Comparison of ENCODE assay signal across 10 cellular contexts in genomic region chr11:44623716-44624491, GRCh38. TPM values are rescaled to one million over a fixed set of nuclear protein-coding genes. Genes with fewer than 3 reads are reported as not detected.
DNase-seq lines count a peak whose midpoint lies in the region; ATAC-seq and TF ChIP-seq lines count a peak whose summit lies in the region.
"Had no signal": no experiment of that assay in that cellular context is flagged by ENCODE, and none has a peak within 500 bp of the region (broad histone marks: within the 10 kb centered on the region; RNA-seq: fewer than 3 reads in every experiment).

No MANE protein-coding gene starts in this region.

- H3K27me3 Mint-ChIP-seq in activated CD8-positive, alpha-beta memory T cell treated with anti-CD3 and anti-CD28 coated beads, Interleukin-2, amount 10 ng/mL, durations not matched to agents 7 days and 5 days, result no peaks in the 10 kb centered on the region
- H3K27me3 Mint-ChIP-seq in activated naive CD4-positive, alpha-beta T cell treated with anti-CD3 and anti-CD28 coated beads, Interleukin-2, amount 50 U/mL, for 24 hours, result no peaks in the 10 kb centered on the region

- WGBS in lung, 2 donors, result 49 to 55% methylated on average over 7 to 8 of the region's 8 CpGs

- peaks cover 0 to 6% of the 10 kb centered on the region in 2 donors for H3K36me3 ChIP-seq in lung (ENCODE audit: control insufficient read depth in 2 of 2, insufficient read depth in 2 of 2, low read length in 2 of 2)

- peaks cover 13% of the 10 kb centered on the region for H3K4me1 Mint-ChIP-seq in activated CD8-positive, alpha-beta memory T cell treated with anti-CD3 and anti-CD28 coated beads, Interleukin-2, amount 10 ng/mL, durations not matched to agents 7 days and 5 days
- peaks cover 41% of the 10 kb centered on the region for H3K4me1 Mint-ChIP-seq in activated naive CD4-positive, alpha-beta T cell treated with anti-CD3 and anti-CD28 coated beads, Interleukin-2, amount 50 U/mL, for 24 hours

- ATAC-seq in activated CD8-positive, alpha-beta memory T cell treated with anti-CD3 and anti-CD28 coated beads, Interleukin-2, amount 10 ng/mL, durations not matched to agents 7 days and 5 days, result no peak
- no peak for ATAC-seq in lung (ENCODE audit: insufficient read depth, low FRiP score)
- no peak for ATAC-seq in GM21723 (IDR thresholded peaks at IDR 0.05; ENCODE audit: unreplicated experiment)
- no peak for ATAC-seq in GM19467 (IDR thresholded peaks at IDR 0.05; ENCODE audit: unreplicated experiment)

- no peaks in the 10 kb centered on the region for H3K27me3 ChIP-seq in lung (ENCODE audit: control insufficient read depth, insufficient read depth)

- peaks cover 0 to 3% of the 10 kb centered on the region in 2 donors for H3K9me3 ChIP-seq in lung (ENCODE audit: control insufficient read depth in 2 of 2, insufficient read depth in 1 of 2, low read length in 1 of 2)

- no peak overlapping the region for H3K4me3 Mint-ChIP-seq in activated CD8-positive, alpha-beta memory T cell treated with anti-CD3 and anti-CD28 coated beads, Interleukin-2, amount 10 ng/mL, durations not matched to agents 7 days and 5 days
- H3K4me3 Mint-ChIP-seq in activated naive CD4-positive, alpha-beta T cell treated with anti-CD3 and anti-CD28 coated beads, Interleukin-2, amount 50 U/mL, for 24 hours, result no peak overlapping the region
- H3K4me3 Mint-ChIP-seq: CD4-positive, CD25-positive, alpha-beta regulatory T cell had no signal

- H3K9me3 Mint-ChIP-seq in activated CD8-positive, alpha-beta memory T cell treated with anti-CD3 and anti-CD28 coated beads, Interleukin-2, amount 10 ng/mL, durations not matched to agents 7 days and 5 days (ENCODE audit: low read depth), result no peaks in the 10 kb centered on the region
- no peaks in the 10 kb centered on the region for H3K9me3 Mint-ChIP-seq in activated naive CD4-positive, alpha-beta T cell treated with anti-CD3 and anti-CD28 coated beads, Interleukin-2, amount 50 U/mL, for 24 hours

- peaks cover 3 to 19% of the 10 kb centered on the region in 2 donors for H3K4me1 ChIP-seq in lung (ENCODE audit: control insufficient read depth in 2 of 2, insufficient read depth in 2 of 2, low read length in 2 of 2)

- CTCF ChIA-PET in activated CD8-positive, alpha-beta memory T cell treated with anti-CD3 and anti-CD28 coated beads, Interleukin-2, amount 10 ng/mL, durations not matched to agents 7 days and 5 days (lab: Charles Lee), result interaction anchor here (1.2 to 21.3 kb wide), 4 partner anchors 12 to 287 kb away, joined by 3 to 530 read pairs (median 30); partner anchors contain the start of gene CD82

- H3K36me3 Mint-ChIP-seq in activated CD8-positive, alpha-beta memory T cell treated with anti-CD3 and anti-CD28 coated beads, Interleukin-2, amount 10 ng/mL, durations not matched to agents 7 days and 5 days, result no peaks in the 10 kb centered on the region
- H3K36me3 Mint-ChIP-seq in activated naive CD4-positive, alpha-beta T cell treated with anti-CD3 and anti-CD28 coated beads, Interleukin-2, amount 50 U/mL, for 24 hours, result peaks cover 9% of the 10 kb centered on the region
- H3K36me3 Mint-ChIP-seq: CD4-positive, CD25-positive, alpha-beta regulatory T cell had no signal

- H3K27ac ChIP-seq in lung (ENCODE audit: low read depth in 1 of 2, low read length in 1 of 2), result peak overlapping the region in 1 of 2 donors; percentile 82

- H3K27ac Mint-ChIP-seq in activated CD8-positive, alpha-beta memory T cell treated with anti-CD3 and anti-CD28 coated beads, Interleukin-2, amount 10 ng/mL, durations not matched to agents 7 days and 5 days, result no peak overlapping the region
- peak overlapping the region; percentile 86 for H3K27ac Mint-ChIP-seq in activated naive CD4-positive, alpha-beta T cell treated with anti-CD3 and anti-CD28 coated beads, Interleukin-2, amount 50 U/mL, for 24 hours

- no peak for TF ChIP-seq CTCF in lung (IDR thresholded peaks at IDR 0.05; ENCODE audit: control extremely low read depth, extremely low read depth)

- no peak overlapping the region for H3K4me3 ChIP-seq in lung

- DNase-seq in activated CD8-positive, alpha-beta memory T cell treated with anti-CD3 and anti-CD28 coated beads, Interleukin-2, amount 50 U/mL, for 48 hours, result peak; percentile 54
- DNase-seq in activated CD8-positive, alpha-beta memory T cell treated with anti-CD3 and anti-CD28 coated beads, Interleukin-2, amount 10 ng/mL, durations not matched to agents 7 days and 5 days, result no peak
- DNase-seq in lung (ENCODE audit: low spot score) (peak; percentile 29), ureter (ENCODE audit: low spot score) (peak; percentile 38), cortex of kidney (lab: John Stamatoyannopoulos, UW) (no peak)
- DNase-seq: CD4-positive, CD25-positive, alpha-beta regulatory T cell; effector CD8-positive, alpha-beta T cell had no signal

RNA-seq across cellular contexts. Expression of gene CD82, which starts 58.4 kb away (rescaled TPM):
- 100 to 1,000 TPM in 1 of 2 experiments, 10 to 100 TPM in 1; 90.2 to 285 TPM for total RNA-seq in activated CD8-positive, alpha-beta memory T cell treated with anti-CD3 and anti-CD28 coated beads, Interleukin-2, amount 10 ng/mL, durations not matched to agents 7 days and 5 days
- total RNA-seq in lung (100 to 1,000 TPM in 1 of 2 donors, 10 to 100 TPM in 1; 63.3 to 237 TPM), ureter (148 TPM)
- 100 to 1,000 TPM; 162 to 218 TPM for polyA plus RNA-seq in lung

Comparison
In these comparisons a context has a peak if more than half of its experiments do, and no peak if none do; other contexts are left out.
1. DNase-seq: peak in activated CD8-positive, alpha-beta memory T cell treated with anti-CD3 and anti-CD28 coated beads, Interleukin-2, amount 50 U/mL, for 48 hours (single experiment), lung (single experiment) and ureter (single experiment); none in activated CD8-positive, alpha-beta memory T cell treated with anti-CD3 and anti-CD28 coated beads, Interleukin-2, amount 10 ng/mL, durations not matched to agents 7 days and 5 days (single experiment) and cortex of kidney (single experiment).